35 cellular contexts compared by ENCODE assay signal in the genomic region with DNA sequence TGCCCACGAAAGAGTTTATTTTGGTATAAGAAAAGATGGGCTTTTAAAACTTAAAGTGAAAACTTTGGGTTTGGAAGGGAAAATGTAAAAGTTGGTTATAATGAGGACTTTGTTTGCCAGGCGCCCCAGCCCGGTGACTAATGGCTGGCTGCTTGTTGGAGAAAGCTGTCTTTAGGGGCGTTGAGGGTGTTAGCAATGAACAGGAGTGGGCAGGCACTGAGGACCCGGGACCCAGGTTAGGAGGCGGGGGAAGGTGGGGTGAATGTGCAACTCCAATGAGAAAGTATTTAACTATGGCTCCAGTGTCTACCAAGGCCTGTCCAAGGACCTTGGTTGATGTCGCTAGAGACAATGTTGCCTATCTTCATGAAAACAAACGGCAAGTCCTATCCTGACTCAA.
"Had no signal": no experiment of that assay in that cellular context is flagged by ENCODE, and none has a peak within 500 bp of the region (broad histone marks: within the 10 kb centered on the region; RNA-seq: fewer than 3 reads in every experiment).

No MANE protein-coding gene starts in this region.

- H3K4me3 Mint-ChIP-seq: activated B cell treated with CpG ODN at 0.5 μM for 24 hours; activated CD4-positive, alpha-beta memory T cell treated with anti-CD3 and anti-CD28 coated beads for 36 hours; activated CD4-positive, alpha-beta T cell treated with anti-CD3 and anti-CD28 coated beads, Interleukin-2, amount 10 ng/mL, durations not matched to agents 24 days and 14 days; activated CD8-positive, alpha-beta T cell treated with anti-CD3 and anti-CD28 coated beads for 36 hours; activated naive CD4-positive, alpha-beta T cell treated with anti-CD3 and anti-CD28 coated beads for 36 hours; activated naive CD8-positive, alpha-beta T cell treated with anti-CD3 and anti-CD28 coated beads for 36 hours; activated T-cell treated with anti-CD3 and anti-CD28 coated beads, Interleukin-2, amount 50 U/mL, for 4 hours; activated T-cell treated with anti-CD3 and anti-CD28 coated beads, Interleukin-2, amount 50 U/mL, for 72 hours; activated T-helper 1 cell treated with anti-CD3 and anti-CD28 coated beads, Interleukin-12 subunit alpha, Interleukin-12 subunit beta, Interleukin-2, Interleukin-4 antibody, amounts not matched to agents 30 ng/mL and 10 ng/mL and 1 ng/mL, durations not matched to agents 14 hours and 24 hours and 36 hours; activated T-helper 17 cell treated with anti-CD3 and anti-CD28 coated beads, Interleukin-2, amount 50 U/mL, for 72 hours; T-helper 1 cell treated with Interleukin-12 subunit alpha and Interleukin-12 subunit beta and Interleukin-4 antibody, amounts not matched to agents 30 μg/mL and 1 μg/mL, for 36 hours; T-helper 2 cell treated with Interferon-gamma antibody and Interleukin-4, amounts not matched to agents 5 μg/mL and 100 μg/mL, for 36 hours had no signal

- DNase-seq: activated B cell treated with CpG ODN at 0.5 μM for 24 hours; activated CD4-positive, alpha-beta memory T cell treated with anti-CD3 and anti-CD28 coated beads for 36 hours; activated CD4-positive, alpha-beta T cell treated with anti-CD3 and anti-CD28 coated beads for 4 hours; activated CD4-positive, alpha-beta T cell treated with anti-CD3 and anti-CD28 coated beads, Interleukin-2, amount 10 ng/mL, durations not matched to agents 24 days and 14 days; activated CD4-positive, alpha-beta T cell treated with anti-CD3 and anti-CD28 coated beads, Interleukin-2, amount 50 U/mL, for 1 hour; activated CD4-positive, alpha-beta T cell treated with anti-CD3 and anti-CD28 coated beads, Interleukin-2, amount 50 U/mL, for 4 hours; activated CD4-positive, CD25-positive, alpha-beta regulatory T cell treated with anti-CD3 and anti-CD28 coated beads, Interleukin-2, amount 50 U/mL, for 72 hours; activated CD8-positive, alpha-beta memory T cell treated with anti-CD3 and anti-CD28 coated beads, Interleukin-2, amount 50 U/mL, for 4 hours; activated CD8-positive, alpha-beta T cell treated with anti-CD3 and anti-CD28 coated beads for 36 hours; activated effector memory CD4-positive, alpha-beta T cell treated with anti-CD3 and anti-CD28 coated beads, Interleukin-2, amount 50 U/mL, for 16 hours; activated gamma-delta T cell treated with Interleukin-2 at 50 U/mL for 16 hours; activated naive CD4-positive, alpha-beta T cell; activated naive CD4-positive, alpha-beta T cell treated with anti-CD3 and anti-CD28 coated beads for 36 hours; activated naive CD4-positive, alpha-beta T cell treated with anti-CD3 and anti-CD28 coated beads, Interleukin-2, amount 50 U/mL, for 16 hours; activated naive CD8-positive, alpha-beta T cell treated with anti-CD3 and anti-CD28 coated beads for 36 hours; activated T-cell treated with anti-CD3 and anti-CD28 coated beads for 4 hours; activated T-cell treated with anti-CD3 and anti-CD28 coated beads, Interleukin-2, amount 50 U/mL, for 1 hour; activated T-cell treated with anti-CD3 and anti-CD28 coated beads, Interleukin-2, amount 50 U/mL, for 4 hours; activated T-cell treated with anti-CD3 and anti-CD28 coated beads, Interleukin-2, amount 50 U/mL, for 72 hours; adrenal gland; amniotic stem cell; aorta; body of pancreas; brain microvascular endothelial cell; central memory CD4-positive, alpha-beta T cell; T-helper 1 cell; T-helper 2 cell; T-helper 9 cell had no signal

- H3K4me1 Mint-ChIP-seq: activated B cell treated with CpG ODN at 0.5 μM for 24 hours; activated CD4-positive, alpha-beta T cell treated with anti-CD3 and anti-CD28 coated beads, Interleukin-2, amount 10 ng/mL, durations not matched to agents 24 days and 14 days; activated naive CD8-positive, alpha-beta T cell treated with anti-CD3 and anti-CD28 coated beads for 36 hours; activated T-helper 17 cell treated with anti-CD3 and anti-CD28 coated beads, Interleukin-2, amount 50 U/mL, for 72 hours had no signal

- ATAC-seq: activated CD8-positive, alpha-beta T cell treated with anti-CD3 and anti-CD28 coated beads for 36 hours; activated naive CD4-positive, alpha-beta T cell treated with anti-CD3 and anti-CD28 coated beads, Interleukin-2, amount 50 U/mL, for 72 hours; activated T-cell treated with anti-CD3 and anti-CD28 coated beads, Interleukin-2, amount 50 U/mL, for 4 hours; activated T-cell treated with anti-CD3 and anti-CD28 coated beads, Interleukin-2, amount 50 U/mL, for 72 hours; activated T-helper 17 cell treated with anti-CD3 and anti-CD28 coated beads, Interleukin-2, amount 50 U/mL, for 72 hours; body of pancreas had no signal

- H3K4me3 ChIP-seq: adrenal gland, body of pancreas, breast epithelium had no signal

- H3K36me3 Mint-ChIP-seq: activated CD4-positive, alpha-beta memory T cell treated with anti-CD3 and anti-CD28 coated beads for 36 hours; activated naive CD4-positive, alpha-beta T cell treated with anti-CD3 and anti-CD28 coated beads, Interleukin-2, amount 50 U/mL, for 72 hours; activated naive CD8-positive, alpha-beta T cell treated with anti-CD3 and anti-CD28 coated beads for 36 hours had no signal

- H3K27me3 ChIP-seq: adrenal gland, body of pancreas, brain microvascular endothelial cell, breast epithelium had no signal

- H3K27ac ChIP-seq: adrenal gland, body of pancreas, brain microvascular endothelial cell, breast epithelium, VCaP had no signal

- H3K27ac Mint-ChIP-seq: activated B cell treated with CpG ODN at 0.5 μM for 24 hours; activated CD4-positive, alpha-beta memory T cell treated with anti-CD3 and anti-CD28 coated beads for 36 hours; activated CD4-positive, alpha-beta T cell treated with anti-CD3 and anti-CD28 coated beads, Interleukin-2, amount 10 ng/mL, durations not matched to agents 24 days and 14 days; activated CD8-positive, alpha-beta T cell treated with anti-CD3 and anti-CD28 coated beads for 36 hours; activated naive CD4-positive, alpha-beta T cell treated with anti-CD3 and anti-CD28 coated beads for 36 hours; activated naive CD4-positive, alpha-beta T cell treated with anti-CD3 and anti-CD28 coated beads, Interleukin-2, amount 50 U/mL, for 72 hours; activated naive CD8-positive, alpha-beta T cell treated with anti-CD3 and anti-CD28 coated beads for 36 hours; activated T-cell treated with anti-CD3 and anti-CD28 coated beads, Interleukin-2, amount 50 U/mL, for 72 hours; activated T-helper 1 cell treated with anti-CD3 and anti-CD28 coated beads, Interleukin-12 subunit alpha, Interleukin-12 subunit beta, Interleukin-2, Interleukin-4 antibody, amounts not matched to agents 30 ng/mL and 10 ng/mL and 1 ng/mL, durations not matched to agents 14 hours and 24 hours and 36 hours; activated T-helper 17 cell treated with anti-CD3 and anti-CD28 coated beads, Interleukin-2, amount 50 U/mL, for 72 hours; T-helper 1 cell treated with Interleukin-12 subunit alpha and Interleukin-12 subunit beta and Interleukin-4 antibody, amounts not matched to agents 30 μg/mL and 1 μg/mL, for 36 hours; T-helper 2 cell treated with Interferon-gamma antibody and Interleukin-4, amounts not matched to agents 5 μg/mL and 100 μg/mL, for 36 hours had no signal

- H3K27me3 Mint-ChIP-seq: activated B cell treated with CpG ODN at 0.5 μM for 24 hours had no signal

- H3K9me3 ChIP-seq: adrenal gland, body of pancreas, breast epithelium had no signal

- H3K9me3 Mint-ChIP-seq: activated CD4-positive, alpha-beta memory T cell treated with anti-CD3 and anti-CD28 coated beads for 36 hours; activated CD4-positive, alpha-beta T cell treated with anti-CD3 and anti-CD28 coated beads, Interleukin-2, amount 10 ng/mL, durations not matched to agents 24 days and 14 days; activated CD8-positive, alpha-beta T cell treated with anti-CD3 and anti-CD28 coated beads for 36 hours; activated naive CD4-positive, alpha-beta T cell treated with anti-CD3 and anti-CD28 coated beads for 36 hours; activated naive CD4-positive, alpha-beta T cell treated with anti-CD3 and anti-CD28 coated beads, Interleukin-2, amount 50 U/mL, for 72 hours; activated naive CD8-positive, alpha-beta T cell treated with anti-CD3 and anti-CD28 coated beads for 36 hours; activated T-cell treated with anti-CD3 and anti-CD28 coated beads, Interleukin-2, amount 50 U/mL, for 4 hours; activated T-cell treated with anti-CD3 and anti-CD28 coated beads, Interleukin-2, amount 50 U/mL, for 72 hours; activated T-helper 1 cell treated with anti-CD3 and anti-CD28 coated beads, Interleukin-12 subunit alpha, Interleukin-12 subunit beta, Interleukin-2, Interleukin-4 antibody, amounts not matched to agents 30 ng/mL and 10 ng/mL and 1 ng/mL, durations not matched to agents 14 hours and 24 hours and 36 hours; activated T-helper 17 cell treated with anti-CD3 and anti-CD28 coated beads, Interleukin-2, amount 50 U/mL, for 72 hours; T-helper 1 cell treated with Interleukin-12 subunit alpha and Interleukin-12 subunit beta and Interleukin-4 antibody, amounts not matched to agents 30 μg/mL and 1 μg/mL, for 36 hours; T-helper 2 cell treated with Interferon-gamma antibody and Interleukin-4, amounts not matched to agents 5 μg/mL and 100 μg/mL, for 36 hours had no signal

- H3K36me3 ChIP-seq: adrenal gland, brain microvascular endothelial cell, breast epithelium had no signal

- H3K4me1 ChIP-seq: adrenal gland, body of pancreas, breast epithelium had no signal
